Comparison of ENCODE assay signal across 14 cellular contexts in genomic region chr1:43267291-43267805, GRCh38. TPM values are rescaled to one million over a fixed set of nuclear protein-coding genes. Genes with fewer than 3 reads are reported as not detected.
DNase-seq lines count a peak whose midpoint lies in the region; ATAC-seq, FAIRE-seq and TF ChIP-seq lines count a peak whose summit lies in the region.
"Had no signal": no experiment of that assay in that cellular context is flagged by ENCODE, and none has a peak within 500 bp of the region (broad histone marks: within the 10 kb centered on the region; RNA-seq: fewer than 3 reads in every experiment).

No MANE protein-coding gene starts in this region.

- FAIRE-seq in small intestine (lab: Jason Lieb, UNC), result no peak
- no peak for FAIRE-seq in kidney (lab: Jason Lieb, UNC)

- H3K9me3 ChIP-seq in small intestine (ENCODE audit: control insufficient read depth, low read depth), result no peaks in the 10 kb centered on the region
- no peaks in the 10 kb centered on the region for H3K9me3 ChIP-seq in transverse colon
- H3K9me3 ChIP-seq in kidney (ENCODE audit: control insufficient read depth in 1 of 2, low read length in 2 of 2), result no peaks in the 10 kb centered on the region

- no peak overlapping the region for H3K9ac ChIP-seq in kidney (ENCODE audit: low read length in 2 of 2)

- intact Hi-C loops in transverse colon (cut with DNase I; ENCODE audit: low total_unique reads), result no loop called here
- intact Hi-C loops in kidney (cut with DNase I), result no loop called here
- intact Hi-C loops in left colon (cut with DNase I, micrococcal nuclease), result no loop called here

- no peaks in the 10 kb centered on the region for H3K27me3 ChIP-seq in small intestine (ENCODE audit: control insufficient read depth in 2 of 2, insufficient read depth in 2 of 2, low read length in 2 of 2)
- no peaks in the 10 kb centered on the region for H3K27me3 ChIP-seq in transverse colon

- no peak for TF ChIP-seq EP300 in transverse colon (IDR thresholded peaks at IDR 0.05; ENCODE audit: low read depth)

- 11 to 59% (median 53%) methylated on average over 9 of the region's 9 CpGs for WGBS in small intestine, 3 donors
- 60 to 77% methylated on average over 1 to 9 of the region's 9 CpGs for WGBS in transverse colon (ENCODE audit: low coverage in 1 of 2), 2 donors

- TF ChIP-seq CTCF in astrocyte of the cerebellum (IDR thresholded peaks at IDR 0.05; ENCODE audit: low read depth, low read length, missing control alignments) (no peak), transverse colon (IDR thresholded peaks at IDR 0.05) (no peak), kidney (IDR thresholded peaks at IDR 0.05; ENCODE audit: borderline replicate concordance, extremely low read depth, insufficient read depth) (no peak)

- TF ChIP-seq POLR2A in transverse colon (IDR thresholded peaks at IDR 0.05), result no peak

- H3K27ac ChIP-seq in small intestine (ENCODE audit: low read depth in 1 of 2, low read length in 1 of 2) (peak overlapping the region; percentile 25 to 84), transverse colon (no peak overlapping the region), kidney (ENCODE audit: low read depth in 2 of 2, low read length in 2 of 2) (no peak overlapping the region)

- peaks cover 4% of the 10 kb centered on the region in 2 donors for H3K4me1 ChIP-seq in small intestine (ENCODE audit: control insufficient read depth in 2 of 2, insufficient read depth in 1 of 2, low read depth in 1 of 2, low read length in 1 of 2)
- H3K4me1 ChIP-seq in transverse colon, result peaks cover 0 to 20% (median 15%) of the 10 kb centered on the region in 4 donors
- H3K4me1 ChIP-seq in kidney (ENCODE audit: control insufficient read depth in 1 of 2, insufficient read depth in 1 of 2, low read depth in 1 of 2, low read length in 2 of 2), result peaks cover 7 to 13% of the 10 kb centered on the region in 2 donors

- H3K4me3 ChIP-seq in astrocyte of the cerebellum (ENCODE audit: low read depth, low read length), result no peak overlapping the region
- H3K4me3 ChIP-seq in small intestine (ENCODE audit: low read depth in 1 of 2, low read length in 2 of 2), result no peak overlapping the region
- H3K4me3 ChIP-seq in transverse colon, result no peak overlapping the region
- no peak overlapping the region for H3K4me3 ChIP-seq in kidney (ENCODE audit: low read length in 2 of 2)
- H3K4me3 ChIP-seq: dorsolateral prefrontal cortex had no signal

- no peak for ATAC-seq in HG02759 (IDR thresholded peaks at IDR 0.05; ENCODE audit: unreplicated experiment)
- ATAC-seq in left colon, result no peak

- no peaks in the 10 kb centered on the region for H3K36me3 ChIP-seq in small intestine (ENCODE audit: control insufficient read depth in 2 of 2, insufficient read depth in 2 of 2, low read length in 2 of 2)
- no peaks in the 10 kb centered on the region for H3K36me3 ChIP-seq in transverse colon
- H3K36me3 ChIP-seq in kidney (ENCODE audit: control insufficient read depth in 1 of 2, insufficient read depth in 2 of 2, low read length in 2 of 2), result no peaks in the 10 kb centered on the region

- DNase-seq in GM04503 (ENCODE audit: low read depth), result peak; percentile 57
- DNase-seq in astrocyte of the cerebellum (ENCODE audit: low read depth), result peak; percentile 8
- peak; percentile 25 for DNase-seq in kidney tubule cell (ENCODE audit: low spot score)
- peak; percentile 92 for DNase-seq in small intestine
- no peak for DNase-seq in transverse colon
- no peak for DNase-seq in kidney
- no peak for DNase-seq in left colon
- DNase-seq: activated naive CD4-positive, alpha-beta T cell treated with anti-CD3 and anti-CD28 coated beads for 36 hours; mammary epithelial cell; NCI-H2029 treated with DMSO at 0.1 percent for 48 hours; stimulated activated naive CD4-positive, alpha-beta T cell treated with Interleukin-2 at 50 U/mL for 16 hours had no signal

- in situ Hi-C loops in astrocyte of the cerebellum (cut with HindIII; ENCODE audit: low sequenced_read_pairs), result no loop called here
- in situ Hi-C loops in transverse colon (cut with MboI; ENCODE audit: low pct_ligation_motif_present in 1 of 4, low pct_unique_long_range_greater_than_20kb in 1 of 4, low sequenced_read_pairs in 3 of 4), result no loop called here

RNA-seq across cellular contexts. Expression of gene TMEM125, which starts 2.4 kb away (rescaled TPM):
- polyA plus RNA-seq in small intestine (10 to 100 TPM; 38.3 to 94.3 (median 81.0) TPM), kidney (ENCODE audit: insufficient read depth, low read depth, low replicate concordance) (22.0 TPM)
- total RNA-seq in transverse colon (10 to 100 TPM; 19.7 to 66.8 (median 51.2) TPM), kidney (17.5 TPM), left colon (10 to 100 TPM; 52.4 to 63.3 TPM)
- polyA plus RNA-seq: IgD-negative memory B cell had no signal

RNA-seq across cellular contexts. Expression of gene C1orf210, which starts 18.0 kb away (rescaled TPM):
- 10 to 100 TPM; 24.7 to 67.8 (median 44.0) TPM for polyA plus RNA-seq in small intestine
- total RNA-seq in transverse colon, result 100 to 1,000 TPM in 1 of 4 donors, 10 to 100 TPM in 3; 43.8 to 100 (median 57.6) TPM
- 21.1 TPM for total RNA-seq in kidney
- 33.3 TPM for polyA plus RNA-seq in kidney (ENCODE audit: insufficient read depth, low read depth, low replicate concordance)
- 10 to 100 TPM; 76.9 to 97.8 TPM for total RNA-seq in left colon
- total RNA-seq: activated naive CD4-positive, alpha-beta T cell treated with anti-CD3 and anti-CD28 coated beads for 36 hours had no signal
- polyA plus RNA-seq: IgD-negative memory B cell had no signal

RNA-seq across cellular contexts. Expression of gene TIE1, which starts 33.4 kb away (rescaled TPM):
- polyA plus RNA-seq in small intestine, result 10 to 100 TPM in 1 of 3 donors, under 1 TPM in 2; 0.45 to 27.3 (median 0.81) TPM
- total RNA-seq in transverse colon, result 1 to 10 TPM; 2.4 to 7.8 (median 5.3) TPM
- 46.3 TPM for total RNA-seq in kidney
- polyA plus RNA-seq in kidney (ENCODE audit: insufficient read depth, low read depth, low replicate concordance), result 15.0 TPM
- 1 to 10 TPM; 4.9 to 7.6 TPM for total RNA-seq in left colon
- total RNA-seq: activated naive CD4-positive, alpha-beta T cell treated with anti-CD3 and anti-CD28 coated beads for 36 hours; mammary epithelial cell had no signal
- polyA plus RNA-seq: IgD-negative memory B cell, mammary epithelial cell had no signal

Comparison
In these comparisons a context has a peak if more than half of its experiments do, and no peak if none do; other contexts are left out.
1. DNase-seq: peak in GM04503 (single experiment), astrocyte of the cerebellum (single experiment), kidney tubule cell (single experiment) and small intestine (single experiment); none in transverse colon (single experiment), kidney (single experiment) and left colon (0 of 2).
2. H3K27ac ChIP-seq: peak in small intestine (2 of 2); none in transverse colon (0 of 4) and kidney (0 of 2).